18 cellular contexts compared by ENCODE assay signal in the genomic region with DNA sequence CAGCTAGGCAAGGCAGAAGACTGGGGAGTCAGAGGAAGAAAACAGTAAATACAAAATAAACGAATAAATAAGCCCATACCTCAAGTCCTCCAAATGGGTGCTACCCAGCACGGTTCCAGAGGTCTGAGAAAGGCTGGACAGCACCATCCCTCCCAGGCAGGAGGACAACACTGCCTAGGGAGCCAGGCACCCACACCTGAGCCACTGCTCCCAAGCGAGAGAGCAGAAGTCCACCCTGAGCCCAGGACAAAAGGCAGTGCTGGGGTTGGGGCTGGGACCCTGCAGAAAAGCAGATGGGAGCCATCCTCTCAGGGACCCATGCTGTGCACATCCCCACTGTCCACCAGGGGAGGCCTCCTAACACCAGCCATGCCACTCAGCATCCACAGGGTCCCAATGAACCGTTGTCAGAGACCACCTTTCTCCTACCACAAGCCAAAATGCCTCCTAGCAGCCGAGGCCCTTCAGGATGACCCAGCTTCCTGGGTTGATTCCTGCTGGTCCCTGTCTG.
"Had no signal": no experiment of that assay in that cellular context is flagged by ENCODE, and none has a peak within 500 bp of the region (broad histone marks: within the 10 kb centered on the region; RNA-seq: fewer than 3 reads in every experiment).

No MANE protein-coding gene starts in this region.

- H3K27ac ChIP-seq: heart right ventricle, psoas muscle, testis, tibial nerve had no signal

- H3K27me3 Mint-ChIP-seq: effector memory CD8-positive, alpha-beta T cell; stimulated activated naive CD8-positive, alpha-beta T cell treated with anti-CD3 and anti-CD28 coated beads, Interleukin-15, Interleukin-2, amounts not matched to agents 100 ng/mL and 50 ng/mL, for 24 hours had no signal

- ATAC-seq: effector memory CD8-positive, alpha-beta T cell; heart right ventricle; psoas muscle had no signal

- H3K9me3 Mint-ChIP-seq: dendritic cell treated with granulocyte-macrophage colony-stimulating factor and Interleukin-4, amounts not matched to agents 40 ng/mL and 50 ng/mL, for 4 days; nephron; stimulated activated naive CD8-positive, alpha-beta T cell treated with anti-CD3 and anti-CD28 coated beads, Interleukin-15, Interleukin-2, amounts not matched to agents 100 ng/mL and 50 ng/mL, for 24 hours had no signal

- H3K36me3 ChIP-seq: heart right ventricle, tibial nerve had no signal

- FAIRE-seq: colon, frontal cortex, islet of Langerhans, small intestine had no signal

- H3K4me3 Mint-ChIP-seq: dendritic cell treated with granulocyte-macrophage colony-stimulating factor and Interleukin-4, amounts not matched to agents 40 ng/mL and 50 ng/mL, for 4 days; effector memory CD8-positive, alpha-beta T cell; nephron; stimulated activated naive CD8-positive, alpha-beta T cell treated with anti-CD3 and anti-CD28 coated beads, Interleukin-15, Interleukin-2, amounts not matched to agents 100 ng/mL and 50 ng/mL, for 24 hours had no signal

- H3K27ac Mint-ChIP-seq: dendritic cell treated with granulocyte-macrophage colony-stimulating factor and Interleukin-4, amounts not matched to agents 40 ng/mL and 50 ng/mL, for 4 days; effector memory CD8-positive, alpha-beta T cell; stimulated activated naive CD8-positive, alpha-beta T cell treated with anti-CD3 and anti-CD28 coated beads, Interleukin-15, Interleukin-2, amounts not matched to agents 100 ng/mL and 50 ng/mL, for 24 hours had no signal

- H3K4me3 ChIP-seq: heart right ventricle, psoas muscle, testis, tibial nerve had no signal

- H3K9me3 ChIP-seq: heart right ventricle, psoas muscle, testis, tibial nerve had no signal

- H3K4me1 ChIP-seq: heart right ventricle, psoas muscle had no signal

- DNase-seq: cerebellar nuclear complex; effector memory CD8-positive, alpha-beta T cell; heart right ventricle; hypothalamus; kidney glomerular epithelial cell; midbrain; psoas muscle; retina; small intestine; stimulated activated CD4-positive, alpha-beta T cell treated with anti-CD3 and anti-CD28 coated beads, Interleukin-12 subunit alpha, Interleukin-12 subunit beta, amount 100 ng/mL, for 4 hours; testis had no signal

- H3K27me3 ChIP-seq: testis, tibial nerve had no signal
